24 cellular contexts compared by ENCODE assay signal in the genomic region with DNA sequence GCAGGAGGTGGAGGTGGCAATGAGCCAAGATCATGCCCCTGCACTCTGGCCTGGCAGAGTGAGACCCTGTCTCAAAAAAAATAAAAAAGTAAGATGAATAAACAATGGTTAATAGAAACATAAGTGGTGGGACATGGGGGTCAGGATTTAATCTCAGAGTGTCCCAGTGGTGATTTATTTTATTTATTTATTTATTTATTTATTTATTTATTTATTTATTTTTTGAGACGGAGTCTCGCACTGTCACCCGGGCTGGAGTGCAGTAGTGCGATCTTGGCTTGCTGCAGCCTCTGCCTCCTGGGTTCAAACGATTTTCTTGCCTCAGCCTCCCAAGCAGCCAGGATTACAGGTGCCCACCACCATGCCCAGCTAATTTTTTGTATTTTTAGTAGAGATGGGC.
"Had no signal": no experiment of that assay in that cellular context is flagged by ENCODE, and none has a peak within 500 bp of the region (broad histone marks: within the 10 kb centered on the region; RNA-seq: fewer than 3 reads in every experiment).

No MANE protein-coding gene starts in this region.

- H3K4me3 ChIP-seq: colonic mucosa, heart left ventricle, stomach, thoracic aorta, transverse colon had no signal

- H3K9me3 Mint-ChIP-seq: endodermal cell, neural crest cell had no signal

- H3K4me1 ChIP-seq: colonic mucosa, stomach, transverse colon had no signal

- H3K27ac Mint-ChIP-seq: endodermal cell; stimulated activated naive B cell treated with anti-CD40 and anti-IgM and Interleukin-4, amounts not matched to agents 10 μg/mL and 1 μg/mL and 100 μg/mL, for 72 hours had no signal

- DNase-seq: colonic mucosa; dermis blood vessel endothelial cell; erythroblast; foreskin keratinocyte; heart left ventricle; hippocampal formation; kidney glomerular epithelial cell; mammary epithelial cell; naive thymus-derived CD4-positive, alpha-beta T cell; posterior cingulate gyrus; spleen; stimulated activated CD4-positive, alpha-beta T cell treated with anti-CD3 and anti-CD28 coated beads, Interleukin-15, amount 100 ng/mL, for 24 hours; stimulated activated CD4-positive, alpha-beta T cell treated with anti-CD3 and anti-CD28 coated beads, Interleukin-1b, Interleukin-23, amount 100 ng/mL, for 48 hours; stimulated activated CD4-positive, alpha-beta T cell treated with anti-CD3 and anti-CD28 coated beads, Interleukin-4, amount 100 ng/mL, for 24 hours; stimulated activated naive B cell treated with anti-CD40 and anti-IgM and Interleukin-4, amounts not matched to agents 10 μg/mL and 1 μg/mL and 100 μg/mL, for 72 hours; stomach; substantia nigra; transverse colon had no signal

- ATAC-seq: foreskin keratinocyte; heart left ventricle; naive thymus-derived CD4-positive, alpha-beta T cell; sciatic nerve; stimulated activated naive B cell treated with anti-CD40 and anti-IgM and Interleukin-4, amounts not matched to agents 10 μg/mL and 1 μg/mL and 100 μg/mL, for 72 hours had no signal

- H3K27ac ChIP-seq: colonic mucosa, foreskin keratinocyte, heart left ventricle, stomach, thoracic aorta, transverse colon had no signal

- H3K9me3 ChIP-seq: colonic mucosa, heart left ventricle, spleen, stomach, thoracic aorta, transverse colon had no signal

- H3K4me1 Mint-ChIP-seq: neural crest cell; stimulated activated naive B cell treated with anti-CD40 and anti-IgM and Interleukin-4, amounts not matched to agents 10 μg/mL and 1 μg/mL and 100 μg/mL, for 72 hours had no signal

- H3K4me3 Mint-ChIP-seq: endodermal cell; neural crest cell; stimulated activated naive B cell treated with anti-CD40 and anti-IgM and Interleukin-4, amounts not matched to agents 10 μg/mL and 1 μg/mL and 100 μg/mL, for 72 hours had no signal

- H3K36me3 ChIP-seq: colonic mucosa, heart left ventricle, spleen, stomach, thoracic aorta, transverse colon had no signal

- FAIRE-seq: endothelial cell of umbilical vein, islet of Langerhans had no signal

- H3K27me3 ChIP-seq: colonic mucosa, foreskin keratinocyte, heart left ventricle, spleen, stomach, transverse colon had no signal

- H3K27me3 Mint-ChIP-seq: stimulated activated naive B cell treated with anti-CD40 and anti-IgM and Interleukin-4, amounts not matched to agents 10 μg/mL and 1 μg/mL and 100 μg/mL, for 72 hours had no signal
